In the genomic region with DNA sequence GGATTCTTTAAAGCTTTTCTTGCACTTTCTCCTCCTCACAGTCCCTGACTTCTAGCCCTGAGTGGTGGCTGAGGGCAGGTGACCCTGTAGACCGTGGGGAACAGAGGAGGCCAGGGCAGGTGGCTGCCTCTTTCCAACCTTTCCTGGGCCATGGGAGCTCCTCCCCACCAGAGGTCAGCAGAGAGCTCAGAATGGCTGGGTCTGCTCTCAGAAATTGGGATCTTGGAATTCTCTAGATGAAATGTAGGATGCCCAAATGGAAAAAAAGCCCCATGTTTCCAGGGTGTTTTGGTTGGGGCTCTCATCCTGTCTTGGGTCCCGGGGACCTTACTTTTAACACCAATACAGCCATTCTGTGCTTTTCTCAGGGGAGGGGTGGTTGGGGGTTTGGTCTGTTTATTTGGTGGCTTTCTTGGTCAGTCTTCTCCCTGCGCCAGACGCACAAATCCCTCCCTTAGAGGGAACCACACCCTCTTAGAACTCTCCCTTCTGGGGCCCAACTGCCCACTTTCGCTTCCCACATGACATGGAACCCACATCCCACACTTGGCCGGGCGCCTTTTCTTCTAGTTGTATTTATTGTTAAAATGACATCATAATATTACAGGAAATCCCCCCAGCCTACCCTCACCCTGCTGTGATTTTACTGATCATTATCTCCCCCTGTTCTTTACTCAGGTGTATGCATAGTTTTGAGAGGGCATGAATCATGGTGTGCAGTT, we compare ENCODE assay signal across 8 cellular contexts. TPM values are rescaled to one million over a fixed set of nuclear protein-coding genes. Genes with fewer than 3 reads are reported as not detected.
DNase-seq lines count a peak whose midpoint lies in the region; ATAC-seq, FAIRE-seq and TF ChIP-seq lines count a peak whose summit lies in the region.

No MANE protein-coding gene starts in this region.

- no peaks in the 10 kb centered on the region for H3K27me3 ChIP-seq in WERI-Rb-1 (ENCODE audit: insufficient read depth, low read depth, severe bottlenecking)

- no peaks in the 10 kb centered on the region for H3K36me3 Mint-ChIP-seq in central memory CD8-positive, alpha-beta T cell (ENCODE audit: insufficient read depth)

- TF ChIP-seq CTCF in AG04449 (IDR thresholded peaks at IDR 0.05; ENCODE audit: insufficient read depth, low read length, missing control alignments): peak; percentile 94
- TF ChIP-seq CTCF in WERI-Rb-1 (IDR thresholded peaks at IDR 0.05; ENCODE audit: low read depth, low read length): peak; percentile 86

- no peaks in the 10 kb centered on the region for H3K36me3 ChIP-seq in WERI-Rb-1

- H3K9me3 ChIP-seq in WERI-Rb-1 (ENCODE audit: severe bottlenecking): no peaks in the 10 kb centered on the region

- H3K4me1 Mint-ChIP-seq in central memory CD8-positive, alpha-beta T cell: peaks cover 5% of the 10 kb centered on the region

- CTCF ChIA-PET in AG04449 (lab: Yijun Ruan, JAX): interaction anchor here (0.6 to 5.1 kb wide), 51 partner anchors 9 to 660 kb away, joined by 3 to 114 read pairs (median 4); a partner anchor contains a TSS

- POLR2A ChIA-PET in AG04449 (lab: Yijun Ruan, JAX): interaction anchor here (0.6 kb wide), 1 partner anchor 52 kb away, joined by 3 read pairs; no protein-coding TSS in a partner anchor

- H3K27me3 Mint-ChIP-seq in central memory CD8-positive, alpha-beta T cell: peaks cover 6% of the 10 kb centered on the region

- TF ChIP-seq POLR2A in GM12892 (IDR thresholded peaks at IDR 0.05; ENCODE audit: low read depth, low read length): no peak

- ATAC-seq in central memory CD8-positive, alpha-beta T cell (replicated peaks; ENCODE audit: extremely low read depth, poor library complexity, severe bottlenecking): peak; percentile 43
- ATAC-seq in GM18858 (IDR thresholded peaks at IDR 0.05; ENCODE audit: unreplicated experiment): no peak

- no peak overlapping the region for H3K4me3 Mint-ChIP-seq in central memory CD8-positive, alpha-beta T cell

- H3K9me3 Mint-ChIP-seq in central memory CD8-positive, alpha-beta T cell: no peaks in the 10 kb centered on the region

- peak overlapping the region; percentile 59 for H3K27ac Mint-ChIP-seq in central memory CD8-positive, alpha-beta T cell (ENCODE audit: low read depth)

- FAIRE-seq in GM12892 (lab: Jason Lieb, UNC): peak; percentile 86

- no peak overlapping the region; the same call in 1 of the 2 replicates for H3K27ac ChIP-seq in WERI-Rb-1

- DNase-seq in AG04449 (ENCODE audit: low read depth, low spot score): no peak
- DNase-seq in GM12892 (ENCODE audit: insufficient read length): no peak
- peak; percentile 61 for DNase-seq in NCI-H2107 treated with DMSO at 0.1 percent for 48 hours (lab: John Stamatoyannopoulos, UW; ENCODE audit: unreplicated experiment)
- DNase-seq in WERI-Rb-1: peak; percentile 76
- DNase-seq in central memory CD8-positive, alpha-beta T cell (ENCODE audit: low spot score in 2 of 2): no peak
- peak; percentile 90 for DNase-seq in left kidney (ENCODE audit: low read depth, low spot score)
- DNase-seq in stimulated activated CD8-positive, alpha-beta memory T cell treated with anti-CD3 and anti-CD28 coated beads, Interleukin-4, amount 100 ng/mL, for 48 hours: peak; percentile 68

- no peak overlapping the region for H3K4me3 ChIP-seq in AG04449 (ENCODE audit: low read depth, low read length)
- no peak overlapping the region for H3K4me3 ChIP-seq in WERI-Rb-1 (ENCODE audit: low read depth, low read length)

RNA-seq across cellular contexts. Expression of a gene that starts 17.9 kb away (rescaled TPM):
- polyA plus RNA-seq in GM12892 (2012; ENCODE audit: missing spikeins): 586 TPM

RNA-seq across cellular contexts. Expression of a gene that starts 19.8 kb away (rescaled TPM):
- 0.59 TPM for polyA plus RNA-seq in GM12892 (2012; ENCODE audit: missing spikeins)

Comparison
In these comparisons a context has a peak if more than half of its experiments do, and no peak if none do; other contexts are left out.
1. DNase-seq: peak in NCI-H2107 treated with DMSO at 0.1 percent for 48 hours (single experiment), WERI-Rb-1 (single experiment), left kidney (single experiment) and stimulated activated CD8-positive, alpha-beta memory T cell treated with anti-CD3 and anti-CD28 coated beads, Interleukin-4, amount 100 ng/mL, for 48 hours (single experiment); none in AG04449 (single experiment), GM12892 (single experiment) and central memory CD8-positive, alpha-beta T cell (0 of 2).